ENCODE assay signal across 25 cellular contexts in genomic region chr7:32539917-32540544, GRCh38. TPM values are rescaled to one million over a fixed set of nuclear protein-coding genes. Genes with fewer than 3 reads are reported as not detected.
DNase-seq lines count a peak whose midpoint lies in the region; ATAC-seq and TF ChIP-seq lines count a peak whose summit lies in the region.
"Had no signal": no experiment of that assay in that cellular context is flagged by ENCODE, and none has a peak within 500 bp of the region (broad histone marks: within the 10 kb centered on the region; RNA-seq: fewer than 3 reads in every experiment).

No MANE protein-coding gene starts in this region.

- H3K4me1 ChIP-seq in osteoblast (ENCODE audit: insufficient read depth, low read length) (peaks cover 4% of the 10 kb centered on the region), SK-N-SH (ENCODE audit: control insufficient read depth in 1 of 2, insufficient read depth in 2 of 2, low read depth in 1 of 2, low read length in 1 of 2) (peaks cover 0 to 7% of the 10 kb centered on the region in 2 experiments; a peak in 3 of 4 replicates)
- H3K4me1 ChIP-seq: BLaER1, lower lobe of right lung, testis had no signal

- no peak for TF ChIP-seq EP300 in SK-N-SH (IDR thresholded peaks at IDR 0.05; ENCODE audit: borderline replicate concordance in 1 of 2, low read depth in 1 of 2, low read length in 1 of 2)

- H4K20me1 ChIP-seq in osteoblast (ENCODE audit: insufficient read depth, low read length): peaks cover 21% of the 10 kb centered on the region
- H4K20me1 ChIP-seq in SK-N-SH (ENCODE audit: insufficient read depth): peaks cover 22% of the 10 kb centered on the region

- H3K27me3 ChIP-seq in osteoblast (ENCODE audit: insufficient read depth, low read length) (no peaks in the 10 kb centered on the region), SK-N-SH (ENCODE audit: insufficient read depth) (no peaks in the 10 kb centered on the region)
- H3K27me3 ChIP-seq: ascending aorta, BLaER1, right atrium auricular region, SJCRH30, testis, vagina had no signal

- H3K36me3 ChIP-seq in osteoblast (ENCODE audit: insufficient read depth, low read length) (peaks cover 10% of the 10 kb centered on the region), SK-N-SH (replicated peaks in 1 of 2; ENCODE audit: control insufficient read depth in 1 of 2, insufficient read depth in 2 of 2, low read length in 1 of 2) (peaks cover 15 to 18% of the 10 kb centered on the region in 2 experiments)

- H3K4me3 ChIP-seq in osteoblast (ENCODE audit: insufficient read depth, low read length): no peak overlapping the region
- no peak overlapping the region for H3K4me3 ChIP-seq in SK-N-SH (ENCODE audit: low read depth in 2 of 2, low read length in 1 of 2)
- H3K4me3 ChIP-seq: ascending aorta, BLaER1, lower lobe of right lung, right atrium auricular region, SJCRH30, testis, vagina had no signal

- CTCF ChIA-PET in activated CD4-positive, alpha-beta memory T cell treated with anti-CD3 and anti-CD28 coated beads for 36 hours (lab: Charles Lee): no interaction called here
- CTCF ChIA-PET in activated CD4-positive, alpha-beta memory T cell treated with anti-CD3 and anti-CD28 coated beads, Interleukin-2, amount 10 ng/mL, durations not matched to agents 7 days and 5 days (lab: Charles Lee): no interaction called here
- CTCF ChIA-PET in SK-N-SH (lab: Yijun Ruan, JAX): interaction anchor here (0.7 to 1.1 kb wide), 3 partner anchors 14 to 60 kb away, joined by 3 read pairs; no protein-coding TSS in a partner anchor

- H3K9ac ChIP-seq in SK-N-SH: no peak overlapping the region
- H3K9ac ChIP-seq: BLaER1 had no signal

- POLR2A ChIA-PET in activated CD4-positive, alpha-beta memory T cell treated with anti-CD3 and anti-CD28 coated beads for 36 hours (lab: Charles Lee): interaction anchor here (1.2 kb wide), 1 partner anchor 44 kb away, joined by 4 read pairs; the partner anchor contains the start of gene AVL9
- POLR2A ChIA-PET in activated CD4-positive, alpha-beta memory T cell treated with anti-CD3 and anti-CD28 coated beads, Interleukin-2, amount 10 ng/mL, durations not matched to agents 7 days and 5 days (lab: Charles Lee): no interaction called here
- POLR2A ChIA-PET in SK-N-SH (lab: Yijun Ruan, JAX): no interaction called here

- peak; percentile 20 for DNase-seq in activated CD4-positive, alpha-beta memory T cell treated with anti-CD3 and anti-CD28 coated beads for 36 hours
- DNase-seq in activated CD4-positive, alpha-beta memory T cell treated with anti-CD3 and anti-CD28 coated beads, Interleukin-2, amount 10 ng/mL, durations not matched to agents 7 days and 5 days: no peak
- DNase-seq in EH (ENCODE audit: low read depth): peak; percentile 9
- peak; percentile 38 for DNase-seq in osteoblast (ENCODE audit: insufficient read length, low spot score, missing footprints)
- no peak for DNase-seq in SK-N-SH
- DNase-seq in SKM-1 treated with dmso at 0.1 percent for 144 hours (lab: John Stamatoyannopoulos, UW; ENCODE audit: unreplicated experiment): no peak
- DNase-seq: activated gamma-delta T cell, foreskin melanocyte, HFFc6, hypothalamus, lower lobe of right lung, NCI-H146, NCI-H774, occipital lobe, PC-3, T-helper 17 cell, testis had no signal

- TF ChIP-seq RAD21 in SK-N-SH (IDR thresholded peaks at IDR 0.05; ENCODE audit: low read length): no peak

- H3K79me2 ChIP-seq in osteoblast (ENCODE audit: insufficient read depth, low read length) (peaks cover 81% of the 10 kb centered on the region), SK-N-SH (ENCODE audit: insufficient read depth) (peaks cover 86% of the 10 kb centered on the region)

- H2AFZ ChIP-seq in osteoblast (ENCODE audit: low read length): no peak overlapping the region
- no peak overlapping the region for H2AFZ ChIP-seq in SK-N-SH (ENCODE audit: low read depth)

- H3K4me2 ChIP-seq in osteoblast (ENCODE audit: insufficient read depth, low read length) (no peak overlapping the region), SK-N-SH (no peak overlapping the region)
- H3K4me2 ChIP-seq: BLaER1 had no signal

- peak overlapping the region; percentile 0 for H3K27ac Mint-ChIP-seq in activated CD4-positive, alpha-beta memory T cell treated with anti-CD3 and anti-CD28 coated beads for 36 hours
- H3K27ac Mint-ChIP-seq in activated CD4-positive, alpha-beta memory T cell treated with anti-CD3 and anti-CD28 coated beads, Interleukin-2, amount 10 ng/mL, durations not matched to agents 7 days and 5 days: no peak overlapping the region
- H3K27ac Mint-ChIP-seq in activated naive CD8-positive, alpha-beta T cell: peak overlapping the region; percentile 70
- H3K27ac Mint-ChIP-seq: HFFc6, T-helper 17 cell, WTC11 had no signal

- H3K27ac ChIP-seq in osteoblast (ENCODE audit: low read depth, low read length) (no peak overlapping the region), SK-N-SH (ENCODE audit: low read depth in 2 of 2, low read length in 1 of 2) (no peak overlapping the region)
- H3K27ac ChIP-seq: ascending aorta, BLaER1, lower lobe of right lung, right atrium auricular region, SJCRH30, testis, vagina had no signal

- peaks cover 12% of the 10 kb centered on the region for H3F3A ChIP-seq in SK-N-SH (replicated peaks; ENCODE audit: insufficient read depth)

- 93% methylated on average over 4 of the region's 4 CpGs for WGBS in SK-N-SH (ENCODE audit: low lambda C conversion rate)

- no peaks in the 10 kb centered on the region for H3K9me3 Mint-ChIP-seq in activated CD4-positive, alpha-beta memory T cell treated with anti-CD3 and anti-CD28 coated beads for 36 hours
- H3K9me3 Mint-ChIP-seq in activated CD4-positive, alpha-beta memory T cell treated with anti-CD3 and anti-CD28 coated beads, Interleukin-2, amount 10 ng/mL, durations not matched to agents 7 days and 5 days: no peaks in the 10 kb centered on the region
- H3K9me3 Mint-ChIP-seq in activated naive CD8-positive, alpha-beta T cell (ENCODE audit: low read depth): no peaks in the 10 kb centered on the region
- H3K9me3 Mint-ChIP-seq: HFFc6, WTC11 had no signal

- intact Hi-C loops in activated CD4-positive, alpha-beta memory T cell treated with anti-CD3 and anti-CD28 coated beads for 36 hours (cut with micrococcal nuclease): loop anchor here (1.0 to 5.0 kb wide), 2 partner anchors 34 to 48 kb away; partner anchors contain the start of gene LSM5

- H3K27me3 Mint-ChIP-seq in activated CD4-positive, alpha-beta memory T cell treated with anti-CD3 and anti-CD28 coated beads for 36 hours: no peaks in the 10 kb centered on the region
- H3K27me3 Mint-ChIP-seq in activated CD4-positive, alpha-beta memory T cell treated with anti-CD3 and anti-CD28 coated beads, Interleukin-2, amount 10 ng/mL, durations not matched to agents 7 days and 5 days: no peaks in the 10 kb centered on the region
- no peaks in the 10 kb centered on the region for H3K27me3 Mint-ChIP-seq in activated naive CD8-positive, alpha-beta T cell
- H3K27me3 Mint-ChIP-seq: T-helper 17 cell had no signal

- H3K4me3 Mint-ChIP-seq in activated CD4-positive, alpha-beta memory T cell treated with anti-CD3 and anti-CD28 coated beads for 36 hours: no peak overlapping the region
- no peak overlapping the region for H3K4me3 Mint-ChIP-seq in activated CD4-positive, alpha-beta memory T cell treated with anti-CD3 and anti-CD28 coated beads, Interleukin-2, amount 10 ng/mL, durations not matched to agents 7 days and 5 days
- no peak overlapping the region for H3K4me3 Mint-ChIP-seq in activated naive CD8-positive, alpha-beta T cell
- H3K4me3 Mint-ChIP-seq: HFFc6, T-helper 17 cell, WTC11 had no signal

- H3K4me1 Mint-ChIP-seq in activated CD4-positive, alpha-beta memory T cell treated with anti-CD3 and anti-CD28 coated beads for 36 hours (ENCODE audit: low read depth): peaks cover 34% of the 10 kb centered on the region
- peaks cover 9% of the 10 kb centered on the region for H3K4me1 Mint-ChIP-seq in activated CD4-positive, alpha-beta memory T cell treated with anti-CD3 and anti-CD28 coated beads, Interleukin-2, amount 10 ng/mL, durations not matched to agents 7 days and 5 days
- peaks cover 39% of the 10 kb centered on the region for H3K4me1 Mint-ChIP-seq in activated naive CD8-positive, alpha-beta T cell (ENCODE audit: low read depth)

- no peak for ATAC-seq in HG03521 (IDR thresholded peaks at IDR 0.05; ENCODE audit: unreplicated experiment)
- ATAC-seq: lower lobe of right lung, PC-3, T-helper 17 cell, WTC11 had no signal

- H3K9me2 ChIP-seq in SK-N-SH: no peaks in the 10 kb centered on the region

- no peak for TF ChIP-seq CTCF in osteoblast (IDR thresholded peaks at IDR 0.05; ENCODE audit: extremely low read depth, low read depth, low read length)
- TF ChIP-seq CTCF in SK-N-SH (IDR thresholded peaks at IDR 0.05): no peak

- peaks cover 5% of the 10 kb centered on the region for H3K36me3 Mint-ChIP-seq in activated CD4-positive, alpha-beta memory T cell treated with anti-CD3 and anti-CD28 coated beads for 36 hours
- H3K36me3 Mint-ChIP-seq in activated CD4-positive, alpha-beta memory T cell treated with anti-CD3 and anti-CD28 coated beads, Interleukin-2, amount 10 ng/mL, durations not matched to agents 7 days and 5 days (ENCODE audit: low read depth): peaks cover 25% of the 10 kb centered on the region
- H3K36me3 Mint-ChIP-seq in activated naive CD8-positive, alpha-beta T cell: peaks cover 2% of the 10 kb centered on the region

- H3K9me3 ChIP-seq in osteoblast (ENCODE audit: low read depth, low read length) (no peaks in the 10 kb centered on the region), SK-N-SH (no peaks in the 10 kb centered on the region)
- H3K9me3 ChIP-seq: ascending aorta, BLaER1, lower lobe of right lung, right atrium auricular region, SJCRH30, testis, vagina had no signal

TF ChIP-seq in SK-N-SH, 30 proteins besides CTCF, POLR2A, EP300 and RAD21 (continues in another document):
- TF ChIP-seq TCF12 (IDR thresholded peaks at IDR 0.05): no peak

RNA-seq across cellular contexts. Expression of gene AVL9, which starts 44.7 kb away (rescaled TPM):
- total RNA-seq in activated CD4-positive, alpha-beta memory T cell treated with anti-CD3 and anti-CD28 coated beads for 36 hours: 10 to 100 TPM; 39.6 to 44.2 TPM
- total RNA-seq in activated CD4-positive, alpha-beta memory T cell treated with anti-CD3 and anti-CD28 coated beads, Interleukin-2, amount 10 ng/mL, durations not matched to agents 7 days and 5 days: 10 to 100 TPM; 38.7 to 40.8 TPM
- 30.9 and 32.2 TPM in 2 replicates for total RNA-seq in osteoblast
- polyA plus RNA-seq in SK-N-SH (2012; rRNA removed): 8.9 and 11.0 TPM in 2 replicates
- 11.6 and 12.3 TPM in 2 replicates for polyA plus RNA-seq in SK-N-SH (2012; cell fraction: cytosol; rRNA removed)
- polyA plus RNA-seq in SK-N-SH (2012; cell fraction: nucleus; rRNA removed): 14.2 and 22.6 TPM in 2 replicates

RNA-seq across cellular contexts. Expression of gene LSM5, which starts 49.9 kb away (rescaled TPM):
- 100 to 1,000 TPM; 111 to 120 TPM for total RNA-seq in activated CD4-positive, alpha-beta memory T cell treated with anti-CD3 and anti-CD28 coated beads for 36 hours
- total RNA-seq in activated CD4-positive, alpha-beta memory T cell treated with anti-CD3 and anti-CD28 coated beads, Interleukin-2, amount 10 ng/mL, durations not matched to agents 7 days and 5 days: 10 to 100 TPM; 69.4 to 70.1 TPM
- total RNA-seq in osteoblast: 16.8 and 17.4 TPM in 2 replicates
- 21.2 and 22.2 TPM in 2 replicates for polyA plus RNA-seq in SK-N-SH (2012; rRNA removed)
- polyA plus RNA-seq in SK-N-SH (2012; cell fraction: cytosol; rRNA removed): 34.6 and 60.8 TPM in 2 replicates
- polyA plus RNA-seq in SK-N-SH (2012; cell fraction: nucleus; rRNA removed): 12.4 and 21.0 TPM in 2 replicates

Comparison
In these comparisons a context has a peak if more than half of its experiments do, and no peak if none do; other contexts are left out.
1. DNase-seq: peak in activated CD4-positive, alpha-beta memory T cell treated with anti-CD3 and anti-CD28 coated beads for 36 hours (single experiment), EH (single experiment) and osteoblast (single experiment); none in activated CD4-positive, alpha-beta memory T cell treated with anti-CD3 and anti-CD28 coated beads, Interleukin-2, amount 10 ng/mL, durations not matched to agents 7 days and 5 days (single experiment), SK-N-SH (single experiment) and SKM-1 treated with dmso at 0.1 percent for 144 hours (single experiment).